In genomic region chr9:116951588-116952433, GRCh38 we compare ENCODE assay signal across 9 cellular contexts.
DNase-seq lines count a peak whose midpoint lies in the region; ATAC-seq and TF ChIP-seq lines count a peak whose summit lies in the region.
"Had no signal": no experiment of that assay in that cellular context is flagged by ENCODE, and none has a peak within 500 bp of the region (broad histone marks: within the 10 kb centered on the region; RNA-seq: fewer than 3 reads in every experiment).

No MANE protein-coding gene starts in this region.

- in situ Hi-C loops in astrocyte of the cerebellum (cut with HindIII; ENCODE audit: low sequenced_read_pairs) = no loop called here

- H3K9me3 ChIP-seq in ovary = no peaks in the 10 kb centered on the region
- H3K9me3 ChIP-seq in uterus = no peaks in the 10 kb centered on the region

- WGBS in ovary, 3 donors = 79 to 84% (median 84%) methylated on average over 3 of the region's 3 CpGs

- DNase-seq in AG09309 (ENCODE audit: low read depth) = peak; percentile 25
- DNase-seq in astrocyte of the cerebellum (ENCODE audit: low read depth) = peak; percentile 72
- DNase-seq in DMS79 (lab: John Stamatoyannopoulos, UW) = no peak
- no peak for DNase-seq in ovary
- no peak for DNase-seq in uterus
- no peak for DNase-seq in posterior cingulate gyrus
- DNase-seq: activated B cell treated with CpG ODN at 0.5 μM for 24 hours had no signal

- ATAC-seq in GM19351 (IDR thresholded peaks at IDR 0.05; ENCODE audit: unreplicated experiment) (peak; percentile 73), HG03045 (IDR thresholded peaks at IDR 0.05; ENCODE audit: unreplicated experiment) (peak; percentile 80)

- TF ChIP-seq CTCF in AG09309 (IDR thresholded peaks at IDR 0.05; ENCODE audit: control insufficient read depth, insufficient read depth, low read depth, low read length, missing control alignments) (no peak), astrocyte of the cerebellum (IDR thresholded peaks at IDR 0.05; ENCODE audit: low read depth, low read length, missing control alignments) (no peak), ovary (IDR thresholded peaks at IDR 0.05) (no peak), uterus (IDR thresholded peaks at IDR 0.05) (no peak)

- H3K27me3 ChIP-seq in ovary = no peaks in the 10 kb centered on the region
- no peaks in the 10 kb centered on the region for H3K27me3 ChIP-seq in uterus

- intact Hi-C loops in ovary (cut with DNase I) = no loop called here
- intact Hi-C loops in uterus (cut with DNase I; ENCODE audit: low total_unique reads) = no loop called here
- intact Hi-C loops in posterior cingulate gyrus (cut with DNase I) = no loop called here

- H3K36me3 ChIP-seq in ovary (no peaks in the 10 kb centered on the region), uterus (no peaks in the 10 kb centered on the region)

- H3K4me1 ChIP-seq in ovary (ENCODE audit: insufficient read depth) (no peaks in the 10 kb centered on the region), uterus (no peaks in the 10 kb centered on the region)

- TF ChIP-seq POLR2A in ovary (IDR thresholded peaks at IDR 0.05) = no peak
- TF ChIP-seq POLR2A in uterus (IDR thresholded peaks at IDR 0.05) = no peak

- H3K4me3 ChIP-seq in AG09309 (ENCODE audit: control insufficient read depth, low read depth, low read length) (no peak overlapping the region), astrocyte of the cerebellum (ENCODE audit: low read depth, low read length) (no peak overlapping the region), ovary (no peak overlapping the region), uterus (no peak overlapping the region)

- TF ChIP-seq EP300 in ovary (IDR thresholded peaks at IDR 0.05) = no peak

- H3K27ac ChIP-seq in ovary (no peak overlapping the region), uterus (no peak overlapping the region)

Comparison
In these comparisons a context has a peak if more than half of its experiments do, and no peak if none do; other contexts are left out.
1. DNase-seq: peak in AG09309 (single experiment) and astrocyte of the cerebellum (single experiment); none in DMS79 (single experiment), ovary (0 of 5), uterus (0 of 2) and posterior cingulate gyrus (0 of 10).